ENCODE assay signal across 19 cellular contexts in the genomic region with DNA sequence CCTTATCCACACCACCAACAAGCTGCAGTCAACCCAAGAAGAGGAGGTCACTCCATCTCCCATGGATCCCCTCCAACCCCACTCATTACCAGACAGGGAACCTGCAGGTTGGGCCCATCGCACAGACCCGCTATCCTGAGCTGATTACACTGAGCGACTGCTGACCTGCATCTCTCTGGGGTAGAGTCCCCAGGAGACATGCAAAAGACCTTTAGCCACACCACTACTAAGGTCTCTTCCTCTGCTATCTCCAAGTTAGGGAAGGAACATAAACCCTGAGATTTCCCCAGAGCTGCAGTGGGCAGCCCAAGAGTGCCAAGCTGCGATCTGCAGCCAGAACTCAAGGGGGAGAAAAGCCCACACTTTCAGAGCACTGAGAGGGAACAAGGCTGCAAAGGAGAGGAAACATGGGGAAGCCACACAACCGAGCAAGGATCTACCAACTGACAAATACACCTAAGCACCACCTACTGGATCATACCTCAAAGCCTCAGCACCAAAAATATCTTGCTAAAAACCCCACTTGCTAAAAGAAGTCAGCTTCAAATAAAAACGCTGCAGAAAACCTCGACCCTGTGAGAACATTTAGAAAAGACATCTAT.
DNase-seq lines count a peak whose midpoint lies in the region; ATAC-seq and TF ChIP-seq lines count a peak whose summit lies in the region.
"Had no signal": no experiment of that assay in that cellular context is flagged by ENCODE, and none has a peak within 500 bp of the region (broad histone marks: within the 10 kb centered on the region; RNA-seq: fewer than 3 reads in every experiment).

No MANE protein-coding gene starts in this region.

- H3K9me3 ChIP-seq in iPS DF 6.9 (ENCODE audit: control insufficient read depth, insufficient read depth, low read length) (no peaks in the 10 kb centered on the region), uterus (no peaks in the 10 kb centered on the region)

- H3K36me3 ChIP-seq in iPS DF 6.9 (ENCODE audit: control insufficient read depth, insufficient read depth, low read length) (no peaks in the 10 kb centered on the region), uterus (no peaks in the 10 kb centered on the region)
- H3K36me3 ChIP-seq: left ventricle myocardium inferior had no signal

- no CpG with 5 or more reads among the region's 7 CpGs for WGBS in iPS DF 6.9 (ENCODE audit: insufficient coverage, insufficient read length)

- ATAC-seq in GM18858 (IDR thresholded peaks at IDR 0.05; ENCODE audit: unreplicated experiment) (peak; percentile 56), GM21528 (IDR thresholded peaks at IDR 0.05; ENCODE audit: low FRiP score, unreplicated experiment) (peak; percentile 58), HG03108 (IDR thresholded peaks at IDR 0.05; ENCODE audit: unreplicated experiment) (peak; percentile 70)
- ATAC-seq: Right ventricle myocardium inferior had no signal

- no peak for TF ChIP-seq CTCF in uterus (IDR thresholded peaks at IDR 0.05)
- TF ChIP-seq CTCF in glutamatergic neuron (IDR thresholded peaks at IDR 0.05; ENCODE audit: partially characterized antibody, unreplicated experiment), result no peak

- H3K4me3 ChIP-seq in iPS DF 6.9 (ENCODE audit: low read length), result no peak overlapping the region
- H3K4me3 ChIP-seq in uterus, result no peak overlapping the region
- H3K4me3 ChIP-seq: left ventricle myocardium inferior had no signal

- H3K27me3 ChIP-seq in iPS DF 6.9 (ENCODE audit: control insufficient read depth, insufficient read depth, low read length) (no peaks in the 10 kb centered on the region), uterus (no peaks in the 10 kb centered on the region)

- H3K4me1 Mint-ChIP-seq in glutamatergic neuron (ENCODE audit: low read depth, unreplicated experiment), result no peaks in the 10 kb centered on the region
- H3K4me1 Mint-ChIP-seq: brain had no signal

- H3K27me3 Mint-ChIP-seq in glutamatergic neuron (ENCODE audit: unreplicated experiment), result peaks cover 2% of the 10 kb centered on the region

- no peak overlapping the region for H3K27ac Mint-ChIP-seq in glutamatergic neuron (ENCODE audit: unreplicated experiment)
- H3K27ac Mint-ChIP-seq: brain had no signal

- H3K4me1 ChIP-seq in iPS DF 6.9 (ENCODE audit: control insufficient read depth, insufficient read depth, low read length), result no peaks in the 10 kb centered on the region
- H3K4me1 ChIP-seq in uterus, result no peaks in the 10 kb centered on the region
- H3K4me1 ChIP-seq: left ventricle myocardium inferior, parathyroid adenoma had no signal

- no peaks in the 10 kb centered on the region for H3K9me3 Mint-ChIP-seq in glutamatergic neuron (ENCODE audit: unreplicated experiment)

- TF ChIP-seq POLR2A in uterus (IDR thresholded peaks at IDR 0.05), result no peak

- no peak overlapping the region for H3K27ac ChIP-seq in iPS DF 6.9 (ENCODE audit: low read length)
- no peak overlapping the region for H3K27ac ChIP-seq in uterus
- H3K27ac ChIP-seq: left ventricle myocardium inferior, parathyroid adenoma had no signal

- intact Hi-C loops in uterus (cut with DNase I; ENCODE audit: low total_unique reads), result no loop called here

- DNase-seq in iPS DF 6.9 (ENCODE audit: low read depth, low spot score) (peak; percentile 2), DMS79 treated with DMSO at 0.1 percent for 48 hours (lab: John Stamatoyannopoulos, UW) (no peak), uterus (no peak), HPDE6-E6E7 (ENCODE audit: extremely low spot score) (no peak), glutamatergic neuron (no peak)
- DNase-seq: activated CD8-positive, alpha-beta memory T cell treated with anti-CD3 and anti-CD28 coated beads, Interleukin-2, amount 50 U/mL, for 48 hours; activated naive CD4-positive, alpha-beta T cell treated with anti-CD3 and anti-CD28 coated beads, Interleukin-2, amount 50 U/mL, for 16 hours; KBM-7; left ventricle myocardium inferior; NCI-H1105; NK-92 treated with Interleukin-12 subunit alpha and Interleukin-12 subunit beta, amount 100 ng/mL, for 24 hours; small intestine; stimulated activated naive CD4-positive, alpha-beta T cell treated with Interleukin-2 at 50 U/mL for 16 hours had no signal

- no peak overlapping the region for H3K4me3 Mint-ChIP-seq in glutamatergic neuron (ENCODE audit: unreplicated experiment)
- H3K4me3 Mint-ChIP-seq: brain had no signal

- H3K36me3 Mint-ChIP-seq in glutamatergic neuron (ENCODE audit: unreplicated experiment), result peaks cover 4% of the 10 kb centered on the region
